In the genomic region with DNA sequence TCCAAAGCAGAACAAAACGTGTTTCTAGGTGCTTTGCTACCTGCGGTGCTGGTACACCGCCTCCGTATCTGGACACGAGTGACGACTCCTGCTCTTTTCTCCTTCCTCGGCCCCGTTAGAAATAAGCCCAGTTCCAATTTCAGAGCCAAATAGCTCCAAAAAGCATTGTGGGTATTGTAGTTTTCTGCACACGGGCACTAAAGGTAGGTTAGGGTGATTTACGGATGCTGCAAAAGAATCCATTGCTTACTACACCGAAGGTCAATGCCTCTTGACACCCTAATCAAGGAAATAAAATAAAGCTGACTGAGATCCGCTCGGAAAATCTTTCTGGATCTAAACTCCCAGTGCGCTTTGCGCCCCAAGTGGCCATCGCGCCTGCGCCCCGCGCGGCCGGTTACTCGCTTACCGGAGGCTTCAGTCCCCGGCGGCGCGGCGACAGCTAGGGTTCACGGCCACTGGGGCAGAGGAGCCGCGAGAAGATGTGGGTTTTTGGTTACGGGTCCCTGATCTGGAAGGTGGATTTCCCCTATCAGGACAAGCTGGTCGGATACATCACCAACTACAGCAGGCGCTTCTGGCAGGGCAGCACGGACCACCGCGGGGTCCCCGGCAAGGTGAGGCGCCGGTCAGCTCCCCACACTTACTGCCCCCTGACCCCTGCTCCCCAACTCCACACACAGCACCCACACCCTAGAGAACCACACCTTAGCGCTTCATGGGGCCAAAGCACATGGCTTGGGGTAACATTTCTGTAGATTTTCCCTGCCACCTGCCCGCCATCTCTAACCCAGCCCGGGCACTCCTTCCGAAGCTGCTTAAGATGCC, we compare ENCODE assay signal across 8 cellular contexts. TPM values are rescaled to one million over a fixed set of nuclear protein-coding genes. Genes with fewer than 3 reads are reported as not detected.
DNase-seq lines count a peak whose midpoint lies in the region; ATAC-seq and TF ChIP-seq lines count a peak whose summit lies in the region.

A gene (plus strand): TSS at position 400 of the 828 bp plus-strand sequence. CDS start 83 bp downstream, at position 483.

- POLR2A ChIA-PET in SK-N-SH (lab: Yijun Ruan, JAX): interaction anchor here (1.3 to 3.2 kb wide), 3 partner anchors 16 to 203 kb away, joined by 3 to 20 read pairs (median 5); a partner anchor contains a TSS

- H3K4me1 ChIP-seq in SK-N-SH (ENCODE audit: control insufficient read depth in 1 of 2, insufficient read depth in 2 of 2, low read depth in 1 of 2, low read length in 1 of 2) (peaks cover 4 to 5% of the 10 kb centered on the region in 2 experiments; a peak in 3 of 4 replicates), osteoblast (ENCODE audit: insufficient read depth, low read length) (peaks cover 13% of the 10 kb centered on the region), thoracic aorta (ENCODE audit: control insufficient read depth in 1 of 2, low read depth in 2 of 2) (peaks cover 9 to 21% of the 10 kb centered on the region in 2 donors)

- no peak for TF ChIP-seq EP300 in SK-N-SH (IDR thresholded peaks at IDR 0.05; ENCODE audit: borderline replicate concordance in 1 of 2, low read depth in 1 of 2, low read length in 1 of 2)

- peak within 1 kb of the TSS; percentile 95 for H3K4me3 ChIP-seq in NB4 (ENCODE audit: low read depth, low read length)
- H3K4me3 ChIP-seq in SK-N-SH (ENCODE audit: low read depth in 2 of 2, low read length in 1 of 2): peak within 1 kb of the TSS; percentile 77 to 90
- peak within 1 kb of the TSS; percentile 79 for H3K4me3 ChIP-seq in osteoblast (ENCODE audit: insufficient read depth, low read length)
- peak within 1 kb of the TSS; percentile 91 for H3K4me3 ChIP-seq in thoracic aorta

- CTCF ChIA-PET in SK-N-SH (lab: Yijun Ruan, JAX): interaction anchor here (0.6 to 1.6 kb wide), 7 partner anchors 8 to 339 kb away, joined by 3 to 5 read pairs (median 3); a partner anchor contains a TSS

- H3K9me2 ChIP-seq in SK-N-SH: no peaks in the 10 kb centered on the region

- H3K27ac ChIP-seq in SK-N-SH (ENCODE audit: low read depth in 2 of 2, low read length in 1 of 2): peak within 1 kb of the TSS; percentile 76 to 97
- H3K27ac ChIP-seq in osteoblast (ENCODE audit: low read depth, low read length): peak within 1 kb of the TSS; percentile 70
- H3K27ac ChIP-seq in thoracic aorta: peak within 1 kb of the TSS; percentile 80

- 2% methylated on average over 41 of the region's 45 CpGs for WGBS in SK-N-SH (ENCODE audit: low lambda C conversion rate)

- peak within 1 kb of the TSS; percentile 70 for H3K9ac ChIP-seq in SK-N-SH

- H3K27me3 ChIP-seq in SK-N-SH (ENCODE audit: insufficient read depth) (no peaks in the 10 kb centered on the region), osteoblast (ENCODE audit: insufficient read depth, low read length) (no peaks in the 10 kb centered on the region), thoracic aorta (replicated peaks; ENCODE audit: insufficient read depth) (no peaks in the 10 kb centered on the region)

- TF ChIP-seq RAD21 in SK-N-SH (IDR thresholded peaks at IDR 0.05; ENCODE audit: low read length): no peak

- peaks cover 42% of the 10 kb centered on the region for H3K79me2 ChIP-seq in SK-N-SH (ENCODE audit: insufficient read depth)
- H3K79me2 ChIP-seq in osteoblast (ENCODE audit: insufficient read depth, low read length): peaks cover 20% of the 10 kb centered on the region

- DNase-seq in GM10266 (ENCODE audit: extremely low spot score) (peak; percentile 80), NB4 (ENCODE audit: low read depth) (peak; percentile 92), SK-N-SH (peak; percentile 89), glomerular endothelial cell (ENCODE audit: extremely low read depth, low read depth, low spot score) (peak; percentile 74), osteoblast (ENCODE audit: insufficient read length, low spot score, missing footprints) (peak; percentile 83), thoracic aorta (ENCODE audit: low spot score) (peak; percentile 33)
- peak; percentile 89 for DNase-seq in activated naive CD4-positive, alpha-beta T cell treated with anti-CD3 and anti-CD28 coated beads, Interleukin-2, amount 50 U/mL, for 16 hours

- H3K9me3 ChIP-seq in SK-N-SH (no peaks in the 10 kb centered on the region), osteoblast (ENCODE audit: low read depth, low read length) (no peaks in the 10 kb centered on the region), thoracic aorta (no peaks in the 10 kb centered on the region)

- H3K4me2 ChIP-seq in SK-N-SH (peak within 1 kb of the TSS; percentile 86), osteoblast (ENCODE audit: insufficient read depth, low read length) (peak within 1 kb of the TSS; percentile 98)

- no peaks in the 10 kb centered on the region for H4K20me1 ChIP-seq in SK-N-SH (ENCODE audit: insufficient read depth)
- no peaks in the 10 kb centered on the region for H4K20me1 ChIP-seq in osteoblast (ENCODE audit: insufficient read depth, low read length)

- peak; percentile 67 for TF ChIP-seq POLR2A in NB4 (IDR thresholded peaks at IDR 0.05; ENCODE audit: extremely low read depth, insufficient read length)

- ATAC-seq in HG02571 (IDR thresholded peaks at IDR 0.05; ENCODE audit: unreplicated experiment): peak; percentile 85
- ATAC-seq in thoracic aorta (ENCODE audit: insufficient number of reproducible peaks, low FRiP score, low read depth): peak; percentile 81

- peaks cover 10 to 22% of the 10 kb centered on the region in 2 experiments for H3K36me3 ChIP-seq in SK-N-SH (replicated peaks in 1 of 2; ENCODE audit: control insufficient read depth in 1 of 2, insufficient read depth in 2 of 2, low read length in 1 of 2)
- H3K36me3 ChIP-seq in osteoblast (ENCODE audit: insufficient read depth, low read length): peaks cover 11% of the 10 kb centered on the region
- peaks cover 5% of the 10 kb centered on the region for H3K36me3 ChIP-seq in thoracic aorta

- no peak for TF ChIP-seq CTCF in GM10266 (IDR thresholded peaks at IDR 0.05; ENCODE audit: control insufficient read depth, insufficient read depth, low read depth, missing control alignments)
- no peak for TF ChIP-seq CTCF in NB4 (IDR thresholded peaks at IDR 0.05; ENCODE audit: low read depth, low read length)
- no peak; the same call in 1 of the 2 replicates for TF ChIP-seq CTCF in SK-N-SH (IDR thresholded peaks at IDR 0.05)
- no peak for TF ChIP-seq CTCF in osteoblast (IDR thresholded peaks at IDR 0.05; ENCODE audit: extremely low read depth, low read depth, low read length)
- TF ChIP-seq CTCF in thoracic aorta (IDR thresholded peaks at IDR 0.05): peak; percentile 74

- peaks cover 12% of the 10 kb centered on the region for H3F3A ChIP-seq in SK-N-SH (replicated peaks; ENCODE audit: insufficient read depth)

- H2AFZ ChIP-seq in SK-N-SH (ENCODE audit: low read depth) (peak within 1 kb of the TSS; percentile 86), osteoblast (ENCODE audit: low read length) (peak within 1 kb of the TSS; percentile 88)

TF ChIP-seq in SK-N-SH, 30 proteins besides CTCF, POLR2A, EP300 and RAD21 (continues in another document):
- TF ChIP-seq TCF12 (IDR thresholded peaks at IDR 0.05) (no peak), GABPA (IDR thresholded peaks at IDR 0.05; ENCODE audit: low read depth) (no peak), RFX5 (IDR thresholded peaks at IDR 0.05; ENCODE audit: low read length) (no peak), NFIC (IDR thresholded peaks at IDR 0.05; ENCODE audit: borderline replicate concordance) (peak; percentile 3; the same call in 1 of the 2 replicates), MEF2A (IDR thresholded peaks at IDR 0.05; ENCODE audit: borderline replicate concordance, low read depth) (no peak), ELF1 (IDR thresholded peaks at IDR 0.05) (0 out of 2 replicates have a peak, but pooled peaks have one; percentile 24), POLR2AphosphoS5 (IDR thresholded peaks at IDR 0.05; ENCODE audit: low read depth, low read length) (peak; percentile 85; the same call in 1 of the 2 replicates), MXI1 (IDR thresholded peaks at IDR 0.05; ENCODE audit: low read depth, low read length) (peak; percentile 66), GATA2 (CRISPR knock-in tag; IDR thresholded peaks at IDR 0.05) (no peak), FOXM1 (IDR thresholded peaks at IDR 0.05; ENCODE audit: low read depth) (no peak)
- TF ChIP-seq, protein P1, sequence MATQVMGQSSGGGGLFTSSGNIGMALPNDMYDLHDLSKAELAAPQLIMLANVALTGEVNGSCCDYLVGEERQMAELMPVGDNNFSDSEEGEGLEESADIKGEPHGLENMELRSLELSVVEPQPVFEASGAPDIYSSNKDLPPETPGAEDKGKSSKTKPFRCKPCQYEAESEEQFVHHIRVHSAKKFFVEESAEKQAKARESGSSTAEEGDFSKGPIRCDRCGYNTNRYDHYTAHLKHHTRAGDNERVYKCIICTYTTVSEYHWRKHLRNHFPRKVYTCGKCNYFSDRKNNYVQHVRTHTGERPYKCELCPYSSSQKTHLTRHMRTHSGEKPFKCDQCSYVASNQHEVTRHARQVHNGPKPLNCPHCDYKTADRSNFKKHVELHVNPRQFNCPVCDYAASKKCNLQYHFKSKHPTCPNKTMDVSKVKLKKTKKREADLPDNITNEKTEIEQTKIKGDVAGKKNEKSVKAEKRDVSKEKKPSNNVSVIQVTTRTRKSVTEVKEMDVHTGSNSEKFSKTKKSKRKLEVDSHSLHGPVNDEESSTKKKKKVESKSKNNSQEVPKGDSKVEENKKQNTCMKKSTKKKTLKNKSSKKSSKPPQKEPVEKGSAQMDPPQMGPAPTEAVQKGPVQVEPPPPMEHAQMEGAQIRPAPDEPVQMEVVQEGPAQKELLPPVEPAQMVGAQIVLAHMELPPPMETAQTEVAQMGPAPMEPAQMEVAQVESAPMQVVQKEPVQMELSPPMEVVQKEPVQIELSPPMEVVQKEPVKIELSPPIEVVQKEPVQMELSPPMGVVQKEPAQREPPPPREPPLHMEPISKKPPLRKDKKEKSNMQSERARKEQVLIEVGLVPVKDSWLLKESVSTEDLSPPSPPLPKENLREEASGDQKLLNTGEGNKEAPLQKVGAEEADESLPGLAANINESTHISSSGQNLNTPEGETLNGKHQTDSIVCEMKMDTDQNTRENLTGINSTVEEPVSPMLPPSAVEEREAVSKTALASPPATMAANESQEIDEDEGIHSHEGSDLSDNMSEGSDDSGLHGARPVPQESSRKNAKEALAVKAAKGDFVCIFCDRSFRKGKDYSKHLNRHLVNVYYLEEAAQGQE (IDR thresholded peaks at IDR 0.05; ENCODE audit: low read depth, low read length): no peak
- TF ChIP-seq, protein P2, sequence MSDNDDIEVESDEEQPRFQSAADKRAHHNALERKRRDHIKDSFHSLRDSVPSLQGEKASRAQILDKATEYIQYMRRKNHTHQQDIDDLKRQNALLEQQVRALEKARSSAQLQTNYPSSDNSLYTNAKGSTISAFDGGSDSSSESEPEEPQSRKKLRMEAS (IDR thresholded peaks at IDR 0.05; ENCODE audit: low read depth): peak; percentile 65; the same call in 1 of the 2 replicates

RNA-seq across cellular contexts. Expression of the gene that starts here (rescaled TPM):
- 2.1 and 2.9 TPM in 2 replicates for polyA plus RNA-seq in SK-N-SH (2012; rRNA removed)
- 4.2 and 4.4 TPM in 2 replicates for polyA plus RNA-seq in SK-N-SH (2012; cell fraction: cytosol; rRNA removed)
- 0.80 and 1.0 TPM in 2 replicates for polyA plus RNA-seq in SK-N-SH (2012; cell fraction: nucleus; rRNA removed)
- total RNA-seq in glomerular endothelial cell (3.8 and 5.2 TPM in 2 replicates), osteoblast (2.7 and 3.3 TPM in 2 replicates), thoracic aorta (1 to 10 TPM; 1.5 to 1.8 TPM)

Comparison
In these comparisons a context has a peak if more than half of its experiments do, and no peak if none do; other contexts are left out.
1. Peak in every context shown above with its lines: DNase-seq, ATAC-seq, H3K4me3 ChIP-seq and H3K27ac ChIP-seq.
2. DNase-seq: peak in every context shown above with its lines; median percentile 92 in NB4; 89 in SK-N-SH; 89 in activated naive CD4-positive, alpha-beta T cell treated with anti-CD3 and anti-CD28 coated beads, Interleukin-2, amount 50 U/mL, for 16 hours; 83 in osteoblast; 80 in GM10266; 74 in glomerular endothelial cell; 33 in thoracic aorta.